In genomic region chr2:113225505-113226259, GRCh38 we compare ENCODE assay signal across 9 cellular contexts. TPM values are rescaled to one million over a fixed set of nuclear protein-coding genes. Genes with fewer than 3 reads are reported as not detected.
DNase-seq lines count a peak whose midpoint lies in the region; ATAC-seq and TF ChIP-seq lines count a peak whose summit lies in the region.
"Had no signal": no experiment of that assay in that cellular context is flagged by ENCODE, and none has a peak within 500 bp of the region (broad histone marks: within the 10 kb centered on the region; RNA-seq: fewer than 3 reads in every experiment).

No MANE protein-coding gene starts in this region.

- H3K27me3 ChIP-seq in neural progenitor cell (no peaks in the 10 kb centered on the region), Karpas-422 (ENCODE audit: low read length) (no peaks in the 10 kb centered on the region)

- no peak for ATAC-seq in GM21825 (IDR thresholded peaks at IDR 0.05; ENCODE audit: unreplicated experiment)
- ATAC-seq in natural killer cell = no peak
- ATAC-seq: left colon had no signal

- H4K20me1 ChIP-seq in neural progenitor cell (ENCODE audit: low read depth) = no peaks in the 10 kb centered on the region
- H4K20me1 ChIP-seq in Karpas-422 (ENCODE audit: insufficient read depth, low read depth, low read length) = no peaks in the 10 kb centered on the region

- DNase-seq in NCI-H446 treated with DMSO at 0.1 percent for 48 hours (lab: John Stamatoyannopoulos, UW) (peak; percentile 21), ecto neural progenitor cell (ENCODE audit: low spot score) (peak; percentile 83), neural progenitor cell (ENCODE audit: low spot score) (peak; percentile 87), 8988T (no peak), Karpas-422 (no peak), natural killer cell (no peak)
- DNase-seq: left colon had no signal

- POLR2A ChIA-PET in HEK293 (lab: Yijun Ruan, JAX) = no interaction called here

- H3K36me3 ChIP-seq in HEK293 (ENCODE audit: control insufficient read depth in 2 of 2, insufficient read depth in 1 of 2, low read length in 2 of 2) (no peaks in the 10 kb centered on the region), neural progenitor cell (no peaks in the 10 kb centered on the region), Karpas-422 (ENCODE audit: insufficient read depth, low read length) (no peaks in the 10 kb centered on the region)

- peaks cover 12% of the 10 kb centered on the region for H3F3A ChIP-seq in neural progenitor cell (ENCODE audit: low read depth)

- H3K9ac ChIP-seq in neural progenitor cell = no peak overlapping the region
- no peak overlapping the region for H3K9ac ChIP-seq in Karpas-422 (ENCODE audit: low read length)

- peaks cover 4% of the 10 kb centered on the region; the same call in 1 of the 2 replicates for H3K9me2 ChIP-seq in Karpas-422 (replicated peaks; ENCODE audit: insufficient read depth, low read length)

- H3K79me2 ChIP-seq in neural progenitor cell (ENCODE audit: low read depth) = no peaks in the 10 kb centered on the region
- H3K79me2 ChIP-seq in Karpas-422 (ENCODE audit: low read length) = no peaks in the 10 kb centered on the region

- H3K4me2 ChIP-seq in neural progenitor cell (peak overlapping the region; percentile 76), Karpas-422 (ENCODE audit: low read depth, low read length, poor library complexity, severe bottlenecking) (no peak overlapping the region)

- CTCF ChIA-PET in HEK293 (lab: Yijun Ruan, JAX) = interaction anchor here (0.6 to 1.1 kb wide), 4 partner anchors 15 to 24 kb away, joined by 3 to 6 read pairs (median 3); no protein-coding TSS in a partner anchor

- intact Hi-C loops in natural killer cell (cut with micrococcal nuclease) = no loop called here

- H3K27ac ChIP-seq in HEK293 (ENCODE audit: extremely low read depth, low read depth, low read length) (no peak overlapping the region), neural progenitor cell (peak overlapping the region; percentile 68), Karpas-422 (ENCODE audit: low read length) (no peak overlapping the region)

- peaks cover 8% of the 10 kb centered on the region for H3K9me3 Mint-ChIP-seq in neural progenitor cell
- no peaks in the 10 kb centered on the region for H3K9me3 Mint-ChIP-seq in natural killer cell

- peak overlapping the region; percentile 65 for H2AFZ ChIP-seq in neural progenitor cell (replicated peaks)
- no peak overlapping the region for H2AFZ ChIP-seq in Karpas-422 (ENCODE audit: low read length)

- H3K4me1 ChIP-seq in HEK293 (ENCODE audit: control insufficient read depth, insufficient read depth, low read length) = peaks cover 8% of the 10 kb centered on the region; the same call in 1 of the 2 replicates
- H3K4me1 ChIP-seq in neural progenitor cell = peaks cover 18% of the 10 kb centered on the region
- H3K4me1 ChIP-seq in Karpas-422 (ENCODE audit: low read length) = no peaks in the 10 kb centered on the region

- H3K4me3 ChIP-seq in HEK293 (ENCODE audit: low read depth, low read length) (no peak overlapping the region), neural progenitor cell (peak overlapping the region; percentile 22), Karpas-422 (ENCODE audit: low read length) (no peak overlapping the region)

- TF ChIP-seq CTCF in HEK293 (tag by site-specific recombination; IDR thresholded peaks at IDR 0.05) (no peak), neural progenitor cell (IDR thresholded peaks at IDR 0.05) (no peak), natural killer cell (IDR thresholded peaks at IDR 0.05) (no peak)

- no peaks in the 10 kb centered on the region for H3K9me3 ChIP-seq in HEK293 (ENCODE audit: control insufficient read depth, insufficient read depth, low read depth, low read length)
- no peaks in the 10 kb centered on the region for H3K9me3 ChIP-seq in neural progenitor cell (ENCODE audit: low read depth)
- H3K9me3 ChIP-seq in Karpas-422 (ENCODE audit: low read length) = no peaks in the 10 kb centered on the region

- H3K4me1 Mint-ChIP-seq in neural progenitor cell (peaks cover 59% of the 10 kb centered on the region), natural killer cell (peaks cover 7 to 9% of the 10 kb centered on the region in 2 donors)

- no peak overlapping the region for H3K4me3 Mint-ChIP-seq in neural progenitor cell
- no peak overlapping the region for H3K4me3 Mint-ChIP-seq in natural killer cell

- H3K36me3 Mint-ChIP-seq in neural progenitor cell = peaks cover 4% of the 10 kb centered on the region
- H3K36me3 Mint-ChIP-seq in natural killer cell = no peaks in the 10 kb centered on the region

- H3K27ac Mint-ChIP-seq in neural progenitor cell (peak overlapping the region; percentile 95), natural killer cell (no peak overlapping the region)

- H3K27me3 Mint-ChIP-seq in neural progenitor cell (ENCODE audit: insufficient read depth, low read depth) = peaks cover 11% of the 10 kb centered on the region
- H3K27me3 Mint-ChIP-seq in natural killer cell (ENCODE audit: low read depth in 2 of 2) = no peaks in the 10 kb centered on the region

TF ChIP-seq in HEK293, 187 proteins besides CTCF, POLR2A, EP300 and RAD21 (continues in another document):
- TF ChIP-seq, protein P1, sequence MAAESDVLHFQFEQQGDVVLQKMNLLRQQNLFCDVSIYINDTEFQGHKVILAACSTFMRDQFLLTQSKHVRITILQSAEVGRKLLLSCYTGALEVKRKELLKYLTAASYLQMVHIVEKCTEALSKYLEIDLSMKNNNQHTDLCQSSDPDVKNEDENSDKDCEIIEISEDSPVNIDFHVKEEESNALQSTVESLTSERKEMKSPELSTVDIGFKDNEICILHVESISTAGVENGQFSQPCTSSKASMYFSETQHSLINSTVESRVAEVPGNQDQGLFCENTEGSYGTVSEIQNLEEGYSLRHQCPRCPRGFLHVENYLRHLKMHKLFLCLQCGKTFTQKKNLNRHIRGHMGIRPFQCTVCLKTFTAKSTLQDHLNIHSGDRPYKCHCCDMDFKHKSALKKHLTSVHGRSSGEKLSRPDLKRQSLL (tag by site-specific recombination; IDR thresholded peaks at IDR 0.05) = no peak
- TF ChIP-seq PRDM6 (tag by site-specific recombination; IDR thresholded peaks at IDR 0.05) (no peak), ZFP37 (tag by site-specific recombination; IDR thresholded peaks at IDR 0.05) (no peak), ZNF169 (tag by site-specific recombination; IDR thresholded peaks at IDR 0.05) (no peak), ZNF792 (tag by site-specific recombination; IDR thresholded peaks at IDR 0.05) (no peak), GLIS2 (tag by site-specific recombination; IDR thresholded peaks at IDR 0.05) (no peak), PATZ1 (tag by site-specific recombination; IDR thresholded peaks at IDR 0.05) (no peak)
- TF ChIP-seq, protein P2, sequence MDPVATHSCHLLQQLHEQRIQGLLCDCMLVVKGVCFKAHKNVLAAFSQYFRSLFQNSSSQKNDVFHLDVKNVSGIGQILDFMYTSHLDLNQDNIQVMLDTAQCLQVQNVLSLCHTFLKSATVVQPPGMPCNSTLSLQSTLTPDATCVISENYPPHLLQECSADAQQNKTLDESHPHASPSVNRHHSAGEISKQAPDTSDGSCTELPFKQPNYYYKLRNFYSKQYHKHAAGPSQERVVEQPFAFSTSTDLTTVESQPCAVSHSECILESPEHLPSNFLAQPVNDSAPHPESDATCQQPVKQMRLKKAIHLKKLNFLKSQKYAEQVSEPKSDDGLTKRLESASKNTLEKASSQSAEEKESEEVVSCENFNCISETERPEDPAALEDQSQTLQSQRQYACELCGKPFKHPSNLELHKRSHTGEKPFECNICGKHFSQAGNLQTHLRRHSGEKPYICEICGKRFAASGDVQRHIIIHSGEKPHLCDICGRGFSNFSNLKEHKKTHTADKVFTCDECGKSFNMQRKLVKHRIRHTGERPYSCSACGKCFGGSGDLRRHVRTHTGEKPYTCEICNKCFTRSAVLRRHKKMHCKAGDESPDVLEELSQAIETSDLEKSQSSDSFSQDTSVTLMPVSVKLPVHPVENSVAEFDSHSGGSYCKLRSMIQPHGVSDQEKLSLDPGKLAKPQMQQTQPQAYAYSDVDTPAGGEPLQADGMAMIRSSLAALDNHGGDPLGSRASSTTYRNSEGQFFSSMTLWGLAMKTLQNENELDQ (tag by site-specific recombination; IDR thresholded peaks at IDR 0.05; ENCODE audit: low read depth) = no peak

RNA-seq across cellular contexts. Expression of gene PSD4, which starts 51.9 kb away (rescaled TPM):
- 0.02 and 0.87 TPM in 2 replicates for total RNA-seq in neural progenitor cell (ENCODE audit: low replicate concordance)
- total RNA-seq in Karpas-422 (2014; rRNA removed; shearing (Covaris generic); ENCODE audit: low replicate concordance) = 43.3 and 85.3 TPM in 2 replicates
- 100 to 1,000 TPM; 280 to 347 (median 340) TPM for total RNA-seq in natural killer cell

RNA-seq across cellular contexts. Expression of gene PAX8, which starts 53.0 kb away (rescaled TPM):
- total RNA-seq in neural progenitor cell (ENCODE audit: low replicate concordance) (1.4 and 2.9 TPM in 2 replicates), natural killer cell (1 to 10 TPM in 1 of 3 donors, under 1 TPM in 2; 0.57 to 1.2 (median 0.65) TPM)
- total RNA-seq in Karpas-422 (2014; rRNA removed; shearing (Covaris generic); ENCODE audit: low replicate concordance) = 0.90 and 1.5 TPM in 2 replicates

Comparison
In these comparisons a context has a peak if more than half of its experiments do, and no peak if none do; other contexts are left out.
1. DNase-seq: peak in NCI-H446 treated with DMSO at 0.1 percent for 48 hours (single experiment), ecto neural progenitor cell (single experiment) and neural progenitor cell (single experiment); none in 8988T (single experiment), Karpas-422 (single experiment) and natural killer cell (single experiment).
2. RNA of gene PSD4, which starts 51.9 kb away (total RNA-seq): 280 to 347 TPM in natural killer cell and 43.3 to 85.3 TPM in Karpas-422; 0.02 to 0.87 TPM in neural progenitor cell; every median in the first group is over 10 times any median in the second.